In genomic region chr17:10792156-10792555, GRCh38 we compare ENCODE assay signal across 18 cellular contexts. TPM values are rescaled to one million over a fixed set of nuclear protein-coding genes. Genes with fewer than 3 reads are reported as not detected.
DNase-seq lines count a peak whose midpoint lies in the region; ATAC-seq and TF ChIP-seq lines count a peak whose summit lies in the region.
"Had no signal": no experiment of that assay in that cellular context is flagged by ENCODE, and none has a peak within 500 bp of the region (broad histone marks: within the 10 kb centered on the region; RNA-seq: fewer than 3 reads in every experiment).

No MANE protein-coding gene starts in this region.

- H3K27me3 ChIP-seq in Peyer's patch (no peaks in the 10 kb centered on the region), stomach (no peaks in the 10 kb centered on the region)
- H3K27me3 ChIP-seq: right atrium auricular region had no signal

- intact Hi-C loops in stomach (cut with DNase I; ENCODE audit: low total_unique reads): no loop called here

- TF ChIP-seq POLR2A in Peyer's patch (IDR thresholded peaks at IDR 0.05): peak in 1 of 2 donors; percentile 40
- TF ChIP-seq POLR2A in stomach (IDR thresholded peaks at IDR 0.05): no peak

- CTCF ChIA-PET in activated CD8-positive, alpha-beta memory T cell treated with anti-CD3 and anti-CD28 coated beads, Interleukin-2, amount 10 ng/mL, durations not matched to agents 7 days and 5 days (lab: Charles Lee): interaction anchor here (0.6 kb wide), 1 partner anchor 437 kb away, joined by 3 read pairs; no protein-coding TSS in a partner anchor

- TF ChIP-seq CTCF in Peyer's patch (IDR thresholded peaks at IDR 0.05): no peak
- no peak for TF ChIP-seq CTCF in stomach (IDR thresholded peaks at IDR 0.05)

- peaks cover 7% of the 10 kb centered on the region for H3K4me1 Mint-ChIP-seq in activated T-cell treated with anti-CD3 and anti-CD28 coated beads, Interleukin-2, amount 50 U/mL, for 72 hours (ENCODE audit: low read depth)
- H3K4me1 Mint-ChIP-seq in activated T-cell treated with anti-CD3 and anti-CD28 coated beads, Interleukin-2, amount 50 U/mL, for 4 hours (ENCODE audit: low read depth): no peaks in the 10 kb centered on the region
- peaks cover 5% of the 10 kb centered on the region for H3K4me1 Mint-ChIP-seq in activated CD8-positive, alpha-beta memory T cell treated with anti-CD3 and anti-CD28 coated beads, Interleukin-2, amount 10 ng/mL, durations not matched to agents 7 days and 5 days
- H3K4me1 Mint-ChIP-seq: activated naive CD4-positive, alpha-beta T cell treated with anti-CD3 and anti-CD28 coated beads, Interleukin-2, amount 50 U/mL, for 24 hours; central memory CD8-positive, alpha-beta T cell had no signal

- H3K27ac Mint-ChIP-seq in activated T-cell treated with anti-CD3 and anti-CD28 coated beads, Interleukin-2, amount 50 U/mL, for 72 hours: no peak overlapping the region
- H3K27ac Mint-ChIP-seq in activated CD8-positive, alpha-beta memory T cell treated with anti-CD3 and anti-CD28 coated beads, Interleukin-2, amount 10 ng/mL, durations not matched to agents 7 days and 5 days: no peak overlapping the region
- H3K27ac Mint-ChIP-seq: activated naive CD4-positive, alpha-beta T cell treated with anti-CD3 and anti-CD28 coated beads, Interleukin-2, amount 50 U/mL, for 24 hours; natural killer cell treated with Interleukin-12 subunit alpha and Interleukin-12 subunit beta and Interleukin-15 and Interleukin-18, amount 100 ng/mL, for 72 hours had no signal

- DNase-seq in activated T-cell treated with anti-CD3 and anti-CD28 coated beads, Interleukin-2, amount 50 U/mL, for 72 hours: peak; percentile 5 to 22
- DNase-seq in activated T-cell treated with anti-CD3 and anti-CD28 coated beads, Interleukin-2, amount 50 U/mL, for 4 hours: no peak
- DNase-seq in Peyer's patch: peak in 2 of 3 donors; percentile 65 to 81
- DNase-seq in islet precursor cell: peak; percentile 89
- peak; percentile 85 for DNase-seq in stomach
- no peak for DNase-seq in OCI-M2 (lab: John Stamatoyannopoulos, UW; ENCODE audit: unreplicated experiment)
- no peak for DNase-seq in activated CD8-positive, alpha-beta memory T cell treated with anti-CD3 and anti-CD28 coated beads, Interleukin-2, amount 10 ng/mL, durations not matched to agents 7 days and 5 days
- no peak for DNase-seq in activated naive CD4-positive, alpha-beta T cell treated with Interleukin-2 at 50 U/mL for 16 hours
- DNase-seq: ACHN, glutamatergic neuron, Kasumi-1, SHP77 treated with DMSO at 0.1 percent for 48 hours, T-helper 9 cell had no signal

- peak overlapping the region in 2 of 4 donors; percentile 49 to 77 for H3K27ac ChIP-seq in Peyer's patch
- H3K27ac ChIP-seq in stomach: peak overlapping the region; percentile 68 to 96 (median 86)
- H3K27ac ChIP-seq: right atrium auricular region had no signal

- H3K9me3 Mint-ChIP-seq in activated T-cell treated with anti-CD3 and anti-CD28 coated beads, Interleukin-2, amount 50 U/mL, for 72 hours: no peaks in the 10 kb centered on the region
- no peaks in the 10 kb centered on the region for H3K9me3 Mint-ChIP-seq in activated T-cell treated with anti-CD3 and anti-CD28 coated beads, Interleukin-2, amount 50 U/mL, for 4 hours
- no peaks in the 10 kb centered on the region for H3K9me3 Mint-ChIP-seq in activated CD8-positive, alpha-beta memory T cell treated with anti-CD3 and anti-CD28 coated beads, Interleukin-2, amount 10 ng/mL, durations not matched to agents 7 days and 5 days (ENCODE audit: low read depth)
- H3K9me3 Mint-ChIP-seq: activated naive CD4-positive, alpha-beta T cell treated with anti-CD3 and anti-CD28 coated beads, Interleukin-2, amount 50 U/mL, for 24 hours; central memory CD8-positive, alpha-beta T cell; natural killer cell treated with Interleukin-12 subunit alpha and Interleukin-12 subunit beta and Interleukin-15 and Interleukin-18, amount 100 ng/mL, for 72 hours had no signal

- H3K27me3 Mint-ChIP-seq in activated T-cell treated with anti-CD3 and anti-CD28 coated beads, Interleukin-2, amount 50 U/mL, for 72 hours (ENCODE audit: low read depth): no peaks in the 10 kb centered on the region
- H3K27me3 Mint-ChIP-seq in activated T-cell treated with anti-CD3 and anti-CD28 coated beads, Interleukin-2, amount 50 U/mL, for 4 hours (ENCODE audit: low read depth): peaks cover 5% of the 10 kb centered on the region
- no peaks in the 10 kb centered on the region for H3K27me3 Mint-ChIP-seq in activated CD8-positive, alpha-beta memory T cell treated with anti-CD3 and anti-CD28 coated beads, Interleukin-2, amount 10 ng/mL, durations not matched to agents 7 days and 5 days
- H3K27me3 Mint-ChIP-seq: activated naive CD4-positive, alpha-beta T cell treated with anti-CD3 and anti-CD28 coated beads, Interleukin-2, amount 50 U/mL, for 24 hours had no signal

- peaks cover 0 to 13% (median 3%) of the 10 kb centered on the region in 3 donors for H3K36me3 ChIP-seq in Peyer's patch
- H3K36me3 ChIP-seq in stomach: peaks cover 0 to 20% (median 4%) of the 10 kb centered on the region in 4 donors
- H3K36me3 ChIP-seq: right atrium auricular region had no signal

- H3K9me3 ChIP-seq in Peyer's patch (no peaks in the 10 kb centered on the region), stomach (no peaks in the 10 kb centered on the region)
- H3K9me3 ChIP-seq: right atrium auricular region had no signal

- ATAC-seq in activated T-cell treated with anti-CD3 and anti-CD28 coated beads, Interleukin-2, amount 50 U/mL, for 72 hours (replicated peaks in 1 of 2): peak; percentile 61 to 79
- ATAC-seq in activated T-cell treated with anti-CD3 and anti-CD28 coated beads, Interleukin-2, amount 50 U/mL, for 4 hours: no peak
- ATAC-seq in activated CD8-positive, alpha-beta memory T cell treated with anti-CD3 and anti-CD28 coated beads, Interleukin-2, amount 10 ng/mL, durations not matched to agents 7 days and 5 days: no peak
- ATAC-seq: left lobe of liver; natural killer cell treated with Interleukin-12 subunit alpha and Interleukin-12 subunit beta and Interleukin-15 and Interleukin-18, amount 100 ng/mL, for 72 hours had no signal

- H3K4me1 ChIP-seq in Peyer's patch (peaks cover 0 to 15% (median 2%) of the 10 kb centered on the region in 4 donors), stomach (peaks cover 14 to 71% (median 60%) of the 10 kb centered on the region in 4 donors)
- H3K4me1 ChIP-seq: right atrium auricular region had no signal

- TF ChIP-seq EP300 in stomach (IDR thresholded peaks at IDR 0.05): no peak

- H3K4me3 ChIP-seq in Peyer's patch (no peak overlapping the region), stomach (no peak overlapping the region)
- H3K4me3 ChIP-seq: right atrium auricular region had no signal

- no peak overlapping the region for H3K4me3 Mint-ChIP-seq in activated T-cell treated with anti-CD3 and anti-CD28 coated beads, Interleukin-2, amount 50 U/mL, for 72 hours
- H3K4me3 Mint-ChIP-seq in activated T-cell treated with anti-CD3 and anti-CD28 coated beads, Interleukin-2, amount 50 U/mL, for 4 hours: no peak overlapping the region
- H3K4me3 Mint-ChIP-seq in activated CD8-positive, alpha-beta memory T cell treated with anti-CD3 and anti-CD28 coated beads, Interleukin-2, amount 10 ng/mL, durations not matched to agents 7 days and 5 days: no peak overlapping the region
- H3K4me3 Mint-ChIP-seq: activated naive CD4-positive, alpha-beta T cell treated with anti-CD3 and anti-CD28 coated beads, Interleukin-2, amount 50 U/mL, for 24 hours; central memory CD8-positive, alpha-beta T cell; natural killer cell treated with Interleukin-12 subunit alpha and Interleukin-12 subunit beta and Interleukin-15 and Interleukin-18, amount 100 ng/mL, for 72 hours had no signal

- 25 to 57% (median 36%) methylated on average over 8 of the region's 8 CpGs for WGBS in stomach, 5 donors

- H3K36me3 Mint-ChIP-seq in activated T-cell treated with anti-CD3 and anti-CD28 coated beads, Interleukin-2, amount 50 U/mL, for 72 hours (ENCODE audit: insufficient read depth in 2 of 2): no peaks in the 10 kb centered on the region
- no peaks in the 10 kb centered on the region for H3K36me3 Mint-ChIP-seq in activated T-cell treated with anti-CD3 and anti-CD28 coated beads, Interleukin-2, amount 50 U/mL, for 4 hours (ENCODE audit: insufficient read depth)
- no peaks in the 10 kb centered on the region for H3K36me3 Mint-ChIP-seq in activated CD8-positive, alpha-beta memory T cell treated with anti-CD3 and anti-CD28 coated beads, Interleukin-2, amount 10 ng/mL, durations not matched to agents 7 days and 5 days
- H3K36me3 Mint-ChIP-seq: activated naive CD4-positive, alpha-beta T cell treated with anti-CD3 and anti-CD28 coated beads, Interleukin-2, amount 50 U/mL, for 24 hours; natural killer cell treated with Interleukin-12 subunit alpha and Interleukin-12 subunit beta and Interleukin-15 and Interleukin-18, amount 100 ng/mL, for 72 hours had no signal

RNA-seq across cellular contexts. Expression of gene TMEM238L, which starts 11.7 kb away (rescaled TPM):
- not detected for total RNA-seq in activated T-cell treated with anti-CD3 and anti-CD28 coated beads, Interleukin-2, amount 50 U/mL, for 72 hours
- not detected for total RNA-seq in activated T-cell treated with anti-CD3 and anti-CD28 coated beads, Interleukin-2, amount 50 U/mL, for 4 hours
- total RNA-seq in Peyer's patch: 10 to 100 TPM; 16.3 to 45.3 (median 25.4) TPM
- total RNA-seq in stomach: 100 to 1,000 TPM in 1 of 5 donors, 10 to 100 TPM in 4; 18.7 to 190 (median 51.2) TPM
- 10 to 100 TPM in 2 of 3 donors, 1 to 10 TPM in 1; 2.2 to 55.9 (median 19.2) TPM for polyA plus RNA-seq in stomach
- total RNA-seq in activated CD8-positive, alpha-beta memory T cell treated with anti-CD3 and anti-CD28 coated beads, Interleukin-2, amount 10 ng/mL, durations not matched to agents 7 days and 5 days: not detected
- total RNA-seq: left lobe of liver; natural killer cell treated with Interleukin-12 subunit alpha and Interleukin-12 subunit beta and Interleukin-15 and Interleukin-18, amount 100 ng/mL, for 72 hours; right atrium auricular region had no signal

RNA-seq across cellular contexts. Expression of gene PIRT, which starts 45.7 kb away (rescaled TPM):
- total RNA-seq in activated T-cell treated with anti-CD3 and anti-CD28 coated beads, Interleukin-2, amount 50 U/mL, for 72 hours: not detected
- not detected for total RNA-seq in activated T-cell treated with anti-CD3 and anti-CD28 coated beads, Interleukin-2, amount 50 U/mL, for 4 hours
- total RNA-seq in Peyer's patch: 1 to 10 TPM in 2 of 4 donors, under 1 TPM in 2; 0.35 to 2.0 (median 1.2) TPM
- total RNA-seq in stomach: 1 to 10 TPM in 1 of 5 donors, under 1 TPM in 1, not detected in 3; under 0.01 to 2.6 TPM
- polyA plus RNA-seq in stomach: under 1 TPM in 2 of 3 donors, not detected in 1; 0.06 to 0.55 TPM
- not detected for total RNA-seq in activated CD8-positive, alpha-beta memory T cell treated with anti-CD3 and anti-CD28 coated beads, Interleukin-2, amount 10 ng/mL, durations not matched to agents 7 days and 5 days
- total RNA-seq: left lobe of liver; natural killer cell treated with Interleukin-12 subunit alpha and Interleukin-12 subunit beta and Interleukin-15 and Interleukin-18, amount 100 ng/mL, for 72 hours; right atrium auricular region had no signal

Comparison
In these comparisons a context has a peak if more than half of its experiments do, and no peak if none do; other contexts are left out.
1. ATAC-seq: peak in activated T-cell treated with anti-CD3 and anti-CD28 coated beads, Interleukin-2, amount 50 U/mL, for 72 hours (2 of 2); none in activated T-cell treated with anti-CD3 and anti-CD28 coated beads, Interleukin-2, amount 50 U/mL, for 4 hours (0 of 2) and activated CD8-positive, alpha-beta memory T cell treated with anti-CD3 and anti-CD28 coated beads, Interleukin-2, amount 10 ng/mL, durations not matched to agents 7 days and 5 days (single experiment).
2. DNase-seq: peak in activated T-cell treated with anti-CD3 and anti-CD28 coated beads, Interleukin-2, amount 50 U/mL, for 72 hours (2 of 2), Peyer's patch (2 of 3), islet precursor cell (single experiment) and stomach (single experiment); none in activated T-cell treated with anti-CD3 and anti-CD28 coated beads, Interleukin-2, amount 50 U/mL, for 4 hours (single experiment), OCI-M2 (single experiment), activated CD8-positive, alpha-beta memory T cell treated with anti-CD3 and anti-CD28 coated beads, Interleukin-2, amount 10 ng/mL, durations not matched to agents 7 days and 5 days (single experiment) and activated naive CD4-positive, alpha-beta T cell treated with Interleukin-2 at 50 U/mL for 16 hours (single experiment).
3. RNA of gene TMEM238L, which starts 11.7 kb away (total RNA-seq): 18.7 to 190 TPM in stomach and 16.3 to 45.3 TPM in Peyer's patch; not detected in activated T-cell treated with anti-CD3 and anti-CD28 coated beads, Interleukin-2, amount 50 U/mL, for 72 hours, not detected in activated T-cell treated with anti-CD3 and anti-CD28 coated beads, Interleukin-2, amount 50 U/mL, for 4 hours and not detected in activated CD8-positive, alpha-beta memory T cell treated with anti-CD3 and anti-CD28 coated beads, Interleukin-2, amount 10 ng/mL, durations not matched to agents 7 days and 5 days; every median in the first group is over 10 times any median in the second.